ENCODE assay signal across 17 cellular contexts in genomic region chr4:2075171-2075986, GRCh38. TPM values are rescaled to one million over a fixed set of nuclear protein-coding genes. Genes with fewer than 3 reads are reported as not detected.
DNase-seq lines count a peak whose midpoint lies in the region; ATAC-seq and TF ChIP-seq lines count a peak whose summit lies in the region.
"Had no signal": no experiment of that assay in that cellular context is flagged by ENCODE, and none has a peak within 500 bp of the region (broad histone marks: within the 10 kb centered on the region; RNA-seq: fewer than 3 reads in every experiment).

No MANE protein-coding gene starts in this region.

- H3K4me1 ChIP-seq in BLaER1 treated with 17β-estradiol and CSF1 and Interleukin-3, amounts not matched to agents 10 nM and 100 nM: peaks cover 25 to 69% (median 57%) of the 10 kb centered on the region in 10 experiments
- H3K4me1 ChIP-seq in sigmoid colon: no peaks in the 10 kb centered on the region

- no peaks in the 10 kb centered on the region for H3K9me3 ChIP-seq in BLaER1 treated with 17β-estradiol and CSF1 and Interleukin-3, amounts not matched to agents 10 nM and 100 nM (replicated peaks in 1 of 11)
- no peaks in the 10 kb centered on the region for H3K9me3 ChIP-seq in sigmoid colon

- H3K4me3 ChIP-seq in BLaER1 treated with 17β-estradiol and CSF1 and Interleukin-3, amounts not matched to agents 10 nM and 100 nM: no peak overlapping the region
- no peak overlapping the region for H3K4me3 ChIP-seq in sigmoid colon
- H3K4me3 ChIP-seq: SK-N-MC had no signal

- TF ChIP-seq EP300 in sigmoid colon (IDR thresholded peaks at IDR 0.05): no peak

- H3K36me3 ChIP-seq in BLaER1 treated with 17β-estradiol and CSF1 and Interleukin-3, amounts not matched to agents 10 nM and 100 nM: no peaks in the 10 kb centered on the region
- H3K36me3 ChIP-seq in sigmoid colon: no peaks in the 10 kb centered on the region

- WGBS in sigmoid colon, 2 donors: 81 to 91% methylated on average over 12 of the region's 12 CpGs

- no peak for TF ChIP-seq CTCF in GM20000 (IDR thresholded peaks at IDR 0.05; ENCODE audit: extremely low read depth, missing control alignments)
- no peak for TF ChIP-seq CTCF in sigmoid colon (IDR thresholded peaks at IDR 0.05)

- peak overlapping the region in 4 of 11 experiments; percentile 9 to 78 (median 50); a peak in 2 of 22 replicates for H3K27ac ChIP-seq in BLaER1 treated with 17β-estradiol and CSF1 and Interleukin-3, amounts not matched to agents 10 nM and 100 nM
- no peak overlapping the region for H3K27ac ChIP-seq in sigmoid colon
- H3K27ac ChIP-seq: SK-N-MC had no signal

- peak overlapping the region in 8 of 11 experiments; percentile 9 to 91 (median 78); a peak in 15 of 22 replicates for H3K4me2 ChIP-seq in BLaER1 treated with 17β-estradiol and CSF1 and Interleukin-3, amounts not matched to agents 10 nM and 100 nM

- TF ChIP-seq POLR2A in sigmoid colon (IDR thresholded peaks at IDR 0.05): no peak

- H3K27me3 ChIP-seq in BLaER1 treated with 17β-estradiol and CSF1 and Interleukin-3, amounts not matched to agents 10 nM and 100 nM: peaks cover 0 to 12% (median 0%) of the 10 kb centered on the region in 11 experiments; a peak in 2 of 22 replicates
- peaks cover 0 to 2% (median 0%) of the 10 kb centered on the region in 3 donors for H3K27me3 ChIP-seq in sigmoid colon

- DNase-seq in GM20000 (ENCODE audit: low spot score) (peak; percentile 7), islet precursor cell (peak; percentile 45), sigmoid colon (peak; percentile 50), NCI-H526 (lab: John Stamatoyannopoulos, UW) (no peak), foreskin melanocyte (no peak)
- DNase-seq: ACHN, AML-193, DMS 273 treated with DMSO at 0.1 percent for 48 hours, HCEC 1CT, KBM-7, NCI-H1694 treated with DMSO at 0.1 percent for 48 hours, NCI-H748 treated with DMSO at 0.1 percent for 48 hours, SHP77 had no signal

- peaks cover 0 to 20% (median 0%) of the 10 kb centered on the region in 11 experiments; a peak in 2 of 22 replicates for H4K20me1 ChIP-seq in BLaER1 treated with 17β-estradiol and CSF1 and Interleukin-3, amounts not matched to agents 10 nM and 100 nM

- 0 out of 22 replicates have a peak overlapping the region, but pooled peaks of 3 of the 11 experiments have one; percentile 1 to 69 (median 27) for H3K9ac ChIP-seq in BLaER1 treated with 17β-estradiol and CSF1 and Interleukin-3, amounts not matched to agents 10 nM and 100 nM

- ATAC-seq in HG03354 (IDR thresholded peaks at IDR 0.05; ENCODE audit: poor library complexity, severe bottlenecking, unreplicated experiment): no peak

- intact Hi-C loops in sigmoid colon (cut with DNase I): no loop called here

RNA-seq across cellular contexts. Expression of gene NAT8L, which starts 16.3 kb away (rescaled TPM):
- under 1 TPM in 3 of 4 donors, not detected in 1; 0.27 to 0.36 (median 0.28) TPM for total RNA-seq in sigmoid colon
- polyA plus RNA-seq in sigmoid colon: 1 to 10 TPM in 1 of 3 donors, under 1 TPM in 1, not detected in 1; under 0.01 to 2.4 TPM
- total RNA-seq: OCI-LY7 had no signal

Comparison
In these comparisons a context has a peak if more than half of its experiments do, and no peak if none do; other contexts are left out.
1. DNase-seq: peak in GM20000 (single experiment), islet precursor cell (single experiment) and sigmoid colon (single experiment); none in NCI-H526 (0 of 2) and foreskin melanocyte (single experiment).